In the genomic region with DNA sequence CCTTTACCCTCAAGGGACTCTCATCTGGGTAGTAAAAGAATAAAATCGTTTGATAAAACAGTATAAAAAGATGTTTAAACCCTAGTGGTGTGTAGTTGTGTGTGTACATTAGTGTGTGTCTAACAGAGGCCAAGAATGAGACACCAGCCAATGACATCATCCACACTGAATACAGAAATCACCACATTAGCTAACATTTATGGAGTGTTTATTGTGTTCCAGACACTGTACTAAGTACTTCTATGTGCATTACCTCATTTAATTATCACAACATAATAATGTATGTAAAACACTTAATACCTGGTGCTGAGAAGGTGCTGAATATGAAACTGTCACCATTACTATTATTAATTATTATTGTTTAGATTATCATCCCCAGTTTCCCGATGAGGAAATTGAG, we compare ENCODE assay signal across 9 cellular contexts.
"Had no signal": no experiment of that assay in that cellular context is flagged by ENCODE, and none has a peak within 500 bp of the region (broad histone marks: within the 10 kb centered on the region; RNA-seq: fewer than 3 reads in every experiment).

No MANE protein-coding gene starts in this region.

- H3K9ac ChIP-seq: GM23248 had no signal

- H3K36me3 ChIP-seq: HAP-1 had no signal

- H3K9me3 ChIP-seq: HAP-1 had no signal

- ATAC-seq: HCT116, K562 had no signal

- FAIRE-seq: K562 had no signal

- H3K27ac ChIP-seq: GM23248, HL-60 had no signal

- DNase-seq: GM23248, GOT3, H7, IMR-90, KG1 had no signal

- H2AFZ ChIP-seq: GM23248 had no signal

- H3K4me3 ChIP-seq: GM23248, HAP-1, K562 had no signal

- H3K4me1 ChIP-seq: HAP-1 had no signal
